ENCODE assay signal across 8 cellular contexts in genomic region chr15:65101418-65101890, GRCh38. TPM values are rescaled to one million over a fixed set of nuclear protein-coding genes. Genes with fewer than 3 reads are reported as not detected.
DNase-seq lines count a peak whose midpoint lies in the region; ATAC-seq lines count a peak whose summit lies in the region.

No MANE protein-coding gene starts in this region.

- H3K27me3 ChIP-seq in mesendoderm (ENCODE audit: insufficient read depth, low read length, poor library complexity) = no peaks in the 10 kb centered on the region

- H3K4me2 ChIP-seq in mesendoderm (ENCODE audit: low read length) = peak overlapping the region; percentile 87

- H4K8ac ChIP-seq in mesendoderm (ENCODE audit: low read depth, low read length) = no peak overlapping the region

- no peak overlapping the region for H2BK15ac ChIP-seq in mesendoderm (replicated peaks; ENCODE audit: low read depth)

- no peaks in the 10 kb centered on the region for H3K4me1 ChIP-seq in mesendoderm (ENCODE audit: control insufficient read depth, low read depth, low read length)

- in situ Hi-C loops in KBM-7 (cut with MboI; ENCODE audit: low pct_unique_long_range_greater_than_20kb, low sequenced_read_pairs) = no loop called here

- H3K36me3 ChIP-seq in mesendoderm (ENCODE audit: control insufficient read depth, insufficient read depth, low read length) = no peaks in the 10 kb centered on the region

- H3K79me2 ChIP-seq in mesendoderm (ENCODE audit: control insufficient read depth, insufficient read depth, low read length) = no peaks in the 10 kb centered on the region

- H3K4ac ChIP-seq in mesendoderm (ENCODE audit: low read depth, low read length) = no peak overlapping the region

- no peak for ATAC-seq in GM19023 (IDR thresholded peaks at IDR 0.05; ENCODE audit: unreplicated experiment)
- ATAC-seq in GM19395 (IDR thresholded peaks at IDR 0.05; ENCODE audit: unreplicated experiment) = no peak

- no peaks in the 10 kb centered on the region for H3K79me1 ChIP-seq in mesendoderm (ENCODE audit: low read length)

- H3K23ac ChIP-seq in mesendoderm (ENCODE audit: low read length) = no peak overlapping the region

- no peak overlapping the region for H2BK120ac ChIP-seq in mesendoderm (ENCODE audit: low read depth, low read length)

- H3K56ac ChIP-seq in mesendoderm (ENCODE audit: low read length) = peak overlapping the region; percentile 80

- no peak overlapping the region for H3K27ac ChIP-seq in mesendoderm (ENCODE audit: low read depth, low read length)

- H3K9ac ChIP-seq in mesendoderm (ENCODE audit: low read length) = peak overlapping the region; percentile 50

- no peak overlapping the region for H2AK5ac ChIP-seq in mesendoderm (ENCODE audit: low read length)

- H4K5ac ChIP-seq in mesendoderm (ENCODE audit: low read length) = no peak overlapping the region

- no peak overlapping the region for H3K4me3 ChIP-seq in mesendoderm (ENCODE audit: low read length)

- H2BK5ac ChIP-seq in mesendoderm (ENCODE audit: low read length) = no peak overlapping the region

- no CpG with 5 or more reads among the region's 9 CpGs for WGBS in mesendoderm (ENCODE audit: extremely low coverage, insufficient coverage, low lambda C conversion rate)

- DNase-seq in EH (ENCODE audit: low read depth) (peak; percentile 58), KBM-7 (peak; percentile 85), epidermal melanocyte (ENCODE audit: insufficient read length, low spot score) (peak; percentile 55), mesendoderm (peak; percentile 91)
- DNase-seq in activated CD4-positive, alpha-beta T cell treated with anti-CD3 and anti-CD28 coated beads, Interleukin-2, amount 50 U/mL, for 1 hour = peak; percentile 53
- peak; percentile 20 for DNase-seq in stimulated activated naive CD4-positive, alpha-beta T cell treated with Interleukin-2 at 50 U/mL for 16 hours (lab: John Stamatoyannopoulos, UW)

- no peak overlapping the region for H3K18ac ChIP-seq in mesendoderm (ENCODE audit: low read length)

RNA-seq across cellular contexts. Expression of gene UBAP1L, which starts 13.5 kb away (rescaled TPM):
- 0.45 TPM for polyA plus RNA-seq in mesendoderm (2013, experiment 1 of 2)
- polyA plus RNA-seq in mesendoderm (2013, experiment 2 of 2) = 0.41 TPM

RNA-seq across cellular contexts. Expression of gene KBTBD13, which starts 24.9 kb away (rescaled TPM):
- polyA plus RNA-seq in mesendoderm (2013, experiment 1 of 2) = 0.01 TPM
- 0.01 TPM for polyA plus RNA-seq in mesendoderm (2013, experiment 2 of 2)

RNA-seq across cellular contexts. Expression of gene PDCD7, which starts 32.2 kb away (rescaled TPM):
- 15.8 TPM for polyA plus RNA-seq in mesendoderm (2013, experiment 1 of 2)
- polyA plus RNA-seq in mesendoderm (2013, experiment 2 of 2) = 16.1 TPM

RNA-seq across cellular contexts. Expression of gene RASL12, which starts 33.7 kb away (rescaled TPM):
- 6.4 TPM for polyA plus RNA-seq in mesendoderm (2013, experiment 1 of 2)
- 6.5 TPM for polyA plus RNA-seq in mesendoderm (2013, experiment 2 of 2)

RNA-seq across cellular contexts. Expression of gene SLC51B, which starts 56.3 kb away (rescaled TPM):
- not detected for polyA plus RNA-seq in mesendoderm (2013, experiment 1 of 2)
- polyA plus RNA-seq in mesendoderm (2013, experiment 2 of 2) = not detected

Comparison
In these comparisons a context has a peak if more than half of its experiments do, and no peak if none do; other contexts are left out.
1. DNase-seq: peak in every context shown above with its lines; median percentile 91 in mesendoderm; 85 in KBM-7; 58 in EH; 55 in epidermal melanocyte; 53 in activated CD4-positive, alpha-beta T cell treated with anti-CD3 and anti-CD28 coated beads, Interleukin-2, amount 50 U/mL, for 1 hour; 20 in stimulated activated naive CD4-positive, alpha-beta T cell treated with Interleukin-2 at 50 U/mL for 16 hours.